In the genomic region with DNA sequence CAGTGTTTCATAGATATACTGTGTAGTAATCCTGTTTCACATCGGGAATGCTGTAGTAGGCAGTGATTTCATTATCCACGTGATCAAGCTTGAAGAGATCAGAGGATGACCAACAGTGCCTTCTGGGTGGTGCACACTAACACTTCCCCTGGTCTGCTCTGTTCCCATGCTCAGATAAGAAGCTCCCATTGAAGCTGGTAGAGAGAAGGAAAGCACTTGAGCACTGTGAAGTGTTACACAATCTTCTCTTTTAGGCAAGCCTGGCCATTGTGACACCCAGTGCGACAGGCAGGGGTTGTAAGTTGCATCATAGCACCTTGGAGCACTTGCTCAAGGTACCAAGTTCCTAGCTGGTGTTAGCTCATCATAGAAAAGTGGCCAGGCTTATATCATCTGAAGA, we compare ENCODE assay signal across 13 cellular contexts. TPM values are rescaled to one million over a fixed set of nuclear protein-coding genes. Genes with fewer than 3 reads are reported as not detected.
DNase-seq lines count a peak whose midpoint lies in the region; TF ChIP-seq lines count a peak whose summit lies in the region.
"Had no signal": no experiment of that assay in that cellular context is flagged by ENCODE, and none has a peak within 500 bp of the region (broad histone marks: within the 10 kb centered on the region; RNA-seq: fewer than 3 reads in every experiment).

No MANE protein-coding gene starts in this region.

- no peak overlapping the region for H3K4me3 Mint-ChIP-seq in activated CD4-positive, alpha-beta T cell treated with anti-CD3 and anti-CD28 coated beads, Interleukin-2, amount 10 ng/mL, durations not matched to agents 7 days and 5 days
- H3K4me3 Mint-ChIP-seq: T-helper 2 cell treated with Interferon-gamma antibody and Interleukin-4, amounts not matched to agents 5 μg/mL and 100 μg/mL, for 36 hours had no signal

- peaks cover 8% of the 10 kb centered on the region for H3K27me3 Mint-ChIP-seq in activated CD4-positive, alpha-beta T cell treated with anti-CD3 and anti-CD28 coated beads, Interleukin-2, amount 10 ng/mL, durations not matched to agents 7 days and 5 days

- CTCF ChIA-PET in activated CD4-positive, alpha-beta T cell treated with anti-CD3 and anti-CD28 coated beads, Interleukin-2, amount 10 ng/mL, durations not matched to agents 7 days and 5 days (lab: Charles Lee) = interaction anchor here (0.7 kb wide), 1 partner anchor 922 kb away, joined by 3 read pairs; no protein-coding TSS in a partner anchor

- H3K27ac Mint-ChIP-seq in activated CD4-positive, alpha-beta T cell treated with anti-CD3 and anti-CD28 coated beads, Interleukin-2, amount 10 ng/mL, durations not matched to agents 7 days and 5 days = no peak overlapping the region
- H3K27ac Mint-ChIP-seq: T-helper 2 cell treated with Interferon-gamma antibody and Interleukin-4, amounts not matched to agents 5 μg/mL and 100 μg/mL, for 36 hours had no signal

- no peak overlapping the region for H3K4me3 ChIP-seq in foreskin fibroblast (ENCODE audit: low read depth in 1 of 2, low read length in 2 of 2)

- TF ChIP-seq CTCF in foreskin fibroblast (IDR thresholded peaks at IDR 0.05; ENCODE audit: low read depth, low read length) = no peak

- intact Hi-C loops in posterior vena cava (cut with DNase I) = loop anchor here in 1 of 2 donors (10.0 kb wide), 1 partner anchor 61 kb away; no protein-coding TSS in a partner anchor

- DNase-seq in HCEC 1CT (peak; percentile 11), RPMI7951 (ENCODE audit: low read depth) (peak; percentile 41), foreskin fibroblast (peak; percentile 14 to 58), renal cortical epithelial cell (ENCODE audit: low read depth) (peak; percentile 59), NCI-H146 (lab: John Stamatoyannopoulos, UW) (no peak), posterior vena cava (ENCODE audit: low spot score) (no peak), UCSD-AML1 (lab: John Stamatoyannopoulos, UW; ENCODE audit: unreplicated experiment) (no peak)
- DNase-seq in activated CD4-positive, alpha-beta T cell treated with anti-CD3 and anti-CD28 coated beads, Interleukin-2, amount 10 ng/mL, durations not matched to agents 7 days and 5 days = no peak
- DNase-seq: activated T-cell treated with anti-CD3 and anti-CD28 coated beads for 4 hours, DND-41, NCI-H510A treated with DMSO at 0.1 percent for 48 hours, nucleus accumbens had no signal

- POLR2A ChIA-PET in activated CD4-positive, alpha-beta T cell treated with anti-CD3 and anti-CD28 coated beads, Interleukin-2, amount 10 ng/mL, durations not matched to agents 7 days and 5 days (lab: Charles Lee) = no interaction called here

- H3K9me3 Mint-ChIP-seq in activated CD4-positive, alpha-beta T cell treated with anti-CD3 and anti-CD28 coated beads, Interleukin-2, amount 10 ng/mL, durations not matched to agents 7 days and 5 days = no peaks in the 10 kb centered on the region
- H3K9me3 Mint-ChIP-seq: T-helper 2 cell treated with Interferon-gamma antibody and Interleukin-4, amounts not matched to agents 5 μg/mL and 100 μg/mL, for 36 hours had no signal

- H3K36me3 Mint-ChIP-seq in activated CD4-positive, alpha-beta T cell treated with anti-CD3 and anti-CD28 coated beads, Interleukin-2, amount 10 ng/mL, durations not matched to agents 7 days and 5 days (ENCODE audit: low read depth) = peaks cover 2% of the 10 kb centered on the region

- H3K4me1 Mint-ChIP-seq in activated CD4-positive, alpha-beta T cell treated with anti-CD3 and anti-CD28 coated beads, Interleukin-2, amount 10 ng/mL, durations not matched to agents 7 days and 5 days = peaks cover 15% of the 10 kb centered on the region

RNA-seq across cellular contexts. Expression of a gene that starts 30.6 kb away (rescaled TPM):
- 95.2 and 103 TPM in 2 replicates for total RNA-seq in RPMI7951 (2014; rRNA removed; shearing (Covaris generic))
- total RNA-seq in renal cortical epithelial cell (46.9 and 117 TPM in 2 replicates), posterior vena cava (10 to 100 TPM; 14.8 to 16.6 TPM)
- 10 to 100 TPM; 17.2 to 17.3 TPM for total RNA-seq in activated CD4-positive, alpha-beta T cell treated with anti-CD3 and anti-CD28 coated beads, Interleukin-2, amount 10 ng/mL, durations not matched to agents 7 days and 5 days

Comparison
In these comparisons a context has a peak if more than half of its experiments do, and no peak if none do; other contexts are left out.
1. DNase-seq: peak in HCEC 1CT (single experiment), RPMI7951 (single experiment), foreskin fibroblast (2 of 2) and renal cortical epithelial cell (single experiment); none in NCI-H146 (single experiment), posterior vena cava (single experiment), UCSD-AML1 (single experiment) and activated CD4-positive, alpha-beta T cell treated with anti-CD3 and anti-CD28 coated beads, Interleukin-2, amount 10 ng/mL, durations not matched to agents 7 days and 5 days (single experiment).